Comparison of ENCODE assay signal across 8 cellular contexts in genomic region chr22:23289851-23290724, GRCh38.
A peak's percentile ranks its signal among the peaks of the same experiment; 100 is the strongest.
DNase-seq lines count a peak whose midpoint lies in the region; ATAC-seq and TF ChIP-seq lines count a peak whose summit lies in the region.

No MANE protein-coding gene starts in this region.

- H3K27ac ChIP-seq in trophoblast cell (ENCODE audit: low read depth, low read length) (no peak overlapping the region), vagina (peak overlapping the region; percentile 7)

- H2AK5ac ChIP-seq in trophoblast cell (ENCODE audit: low read length): no peak overlapping the region

- peak; percentile 54 to 58 for ATAC-seq in activated T-cell treated with anti-CD3 and anti-CD28 coated beads, Interleukin-2, amount 50 U/mL, for 4 hours
- no peak for ATAC-seq in HG03097 (IDR thresholded peaks at IDR 0.05; ENCODE audit: low FRiP score, unreplicated experiment)

- no peak overlapping the region for H3K4ac ChIP-seq in trophoblast cell (ENCODE audit: low read depth, low read length)

- no peak overlapping the region for H3K4me3 Mint-ChIP-seq in activated T-cell treated with anti-CD3 and anti-CD28 coated beads, Interleukin-2, amount 50 U/mL, for 4 hours

- H4K91ac ChIP-seq in trophoblast cell (ENCODE audit: low read depth, low read length): no peak overlapping the region

- H3K4me1 ChIP-seq in NT2/D1 (ENCODE audit: insufficient read depth, insufficient read length) (peaks cover 2% of the 10 kb centered on the region), trophoblast cell (ENCODE audit: control insufficient read depth in 1 of 2, insufficient read depth in 2 of 2, low read length in 2 of 2) (peaks cover 25 to 27% of the 10 kb centered on the region in 2 experiments), vagina (peaks cover 7% of the 10 kb centered on the region)

- intact Hi-C loops in vagina (cut with DNase I): no loop called here

- peaks cover 5% of the 10 kb centered on the region for H3K79me2 ChIP-seq in trophoblast cell (ENCODE audit: control insufficient read depth, insufficient read depth, low read length, poor library complexity)

- peaks cover 12% of the 10 kb centered on the region for H3K79me1 ChIP-seq in trophoblast cell (ENCODE audit: low read length)

- H3K18ac ChIP-seq in trophoblast cell (ENCODE audit: low read length): no peak overlapping the region

- peaks cover 46% of the 10 kb centered on the region for H3K36me3 Mint-ChIP-seq in activated T-cell treated with anti-CD3 and anti-CD28 coated beads, Interleukin-2, amount 50 U/mL, for 4 hours (ENCODE audit: insufficient read depth)

- TF ChIP-seq POLR2A in vagina (IDR thresholded peaks at IDR 0.05): no peak

- H3K9ac ChIP-seq in NT2/D1 (ENCODE audit: insufficient read length, low read depth): no peak overlapping the region
- H3K9ac ChIP-seq in trophoblast cell (ENCODE audit: low read length): no peak overlapping the region

- H3K27me3 ChIP-seq in NT2/D1 (ENCODE audit: insufficient read depth, insufficient read length): no peaks in the 10 kb centered on the region
- no peaks in the 10 kb centered on the region for H3K27me3 ChIP-seq in trophoblast cell (ENCODE audit: insufficient read depth, low read length)
- H3K27me3 ChIP-seq in vagina: no peaks in the 10 kb centered on the region

- H3K9me3 Mint-ChIP-seq in activated T-cell treated with anti-CD3 and anti-CD28 coated beads, Interleukin-2, amount 50 U/mL, for 4 hours: no peaks in the 10 kb centered on the region

- H2BK120ac ChIP-seq in trophoblast cell (ENCODE audit: insufficient read depth, low read length, poor library complexity): no peak overlapping the region

- H3K4me3 ChIP-seq in NT2/D1 (ENCODE audit: insufficient read length, low read depth): no peak overlapping the region
- H3K4me3 ChIP-seq in fibroblast of pulmonary artery (replicated peaks; ENCODE audit: low read depth, low read length): no peak overlapping the region
- no peak overlapping the region for H3K4me3 ChIP-seq in trophoblast cell (ENCODE audit: low read depth, low read length)
- no peak overlapping the region for H3K4me3 ChIP-seq in vagina

- H3K9me3 ChIP-seq in NT2/D1 (ENCODE audit: insufficient read depth, low read length) (no peaks in the 10 kb centered on the region), trophoblast cell (ENCODE audit: insufficient read depth, low read depth, low read length) (peaks cover 2% of the 10 kb centered on the region), vagina (no peaks in the 10 kb centered on the region)

- no peak overlapping the region for H4K12ac ChIP-seq in trophoblast cell (ENCODE audit: low read depth, low read length)

- H3K4me1 Mint-ChIP-seq in activated T-cell treated with anti-CD3 and anti-CD28 coated beads, Interleukin-2, amount 50 U/mL, for 4 hours (ENCODE audit: low read depth): no peaks in the 10 kb centered on the region

- H3K4me2 ChIP-seq in trophoblast cell (ENCODE audit: low read length): no peak overlapping the region

- H3K14ac ChIP-seq in trophoblast cell (ENCODE audit: low read length): no peak overlapping the region

- H4K8ac ChIP-seq in trophoblast cell (ENCODE audit: low read depth, low read length): no peak overlapping the region

- H2BK5ac ChIP-seq in trophoblast cell (ENCODE audit: low read depth, low read length, poor library complexity): no peak overlapping the region

- no peaks in the 10 kb centered on the region for H3K27me3 Mint-ChIP-seq in activated T-cell treated with anti-CD3 and anti-CD28 coated beads, Interleukin-2, amount 50 U/mL, for 4 hours (ENCODE audit: low read depth)

- H2BK12ac ChIP-seq in trophoblast cell (ENCODE audit: low read length): no peak overlapping the region

- peaks cover 83% of the 10 kb centered on the region for H3K36me3 ChIP-seq in NT2/D1 (ENCODE audit: insufficient read depth, insufficient read length, low read length)
- peaks cover 77 to 83% of the 10 kb centered on the region in 2 experiments for H3K36me3 ChIP-seq in trophoblast cell (ENCODE audit: control insufficient read depth in 1 of 2, insufficient read depth in 2 of 2, low read length in 2 of 2)
- peaks cover 0 to 54% of the 10 kb centered on the region in 2 donors for H3K36me3 ChIP-seq in vagina

- peak; percentile 85 for TF ChIP-seq CTCF in fibroblast of pulmonary artery (IDR thresholded peaks at IDR 0.05; ENCODE audit: low read length, missing control alignments)
- TF ChIP-seq CTCF in vagina (IDR thresholded peaks at IDR 0.05): peak; percentile 3 to 60 (median 53)

- WGBS in trophoblast cell (ENCODE audit: extremely low coverage, insufficient coverage, insufficient read length): no CpG with 5 or more reads among the region's 18 CpGs

- peak; percentile 28 for DNase-seq in SIG-M5 treated with dmso at 0.1 percent for 504 hours (lab: John Stamatoyannopoulos, UW; ENCODE audit: unreplicated experiment)
- DNase-seq in SIG-M5 (lab: John Stamatoyannopoulos, UW): no peak
- peak; percentile 30 for DNase-seq in NT2/D1 (ENCODE audit: low read depth, low spot score)
- DNase-seq in activated T-cell treated with anti-CD3 and anti-CD28 coated beads, Interleukin-2, amount 50 U/mL, for 4 hours: peak; percentile 59
- DNase-seq in fibroblast of pulmonary artery (ENCODE audit: low read depth): peak; percentile 61
- peak; percentile 32 to 62 for DNase-seq in trophoblast cell
- DNase-seq in vagina (ENCODE audit: extremely low spot score in 2 of 2): no peak

- H2AFZ ChIP-seq in trophoblast cell (ENCODE audit: insufficient read depth, low read length, poor library complexity): no peak overlapping the region

- no peak overlapping the region for H3K23ac ChIP-seq in trophoblast cell (ENCODE audit: low read length)

Comparison
In these comparisons a context has a peak if more than half of its experiments do, and no peak if none do; other contexts are left out.
1. DNase-seq: peak in SIG-M5 treated with dmso at 0.1 percent for 504 hours (single experiment), NT2/D1 (single experiment), activated T-cell treated with anti-CD3 and anti-CD28 coated beads, Interleukin-2, amount 50 U/mL, for 4 hours (single experiment), fibroblast of pulmonary artery (single experiment) and trophoblast cell (2 of 2); none in SIG-M5 (single experiment) and vagina (0 of 2).